Comparison of ENCODE assay signal across 1 cellular context in the genomic region with DNA sequence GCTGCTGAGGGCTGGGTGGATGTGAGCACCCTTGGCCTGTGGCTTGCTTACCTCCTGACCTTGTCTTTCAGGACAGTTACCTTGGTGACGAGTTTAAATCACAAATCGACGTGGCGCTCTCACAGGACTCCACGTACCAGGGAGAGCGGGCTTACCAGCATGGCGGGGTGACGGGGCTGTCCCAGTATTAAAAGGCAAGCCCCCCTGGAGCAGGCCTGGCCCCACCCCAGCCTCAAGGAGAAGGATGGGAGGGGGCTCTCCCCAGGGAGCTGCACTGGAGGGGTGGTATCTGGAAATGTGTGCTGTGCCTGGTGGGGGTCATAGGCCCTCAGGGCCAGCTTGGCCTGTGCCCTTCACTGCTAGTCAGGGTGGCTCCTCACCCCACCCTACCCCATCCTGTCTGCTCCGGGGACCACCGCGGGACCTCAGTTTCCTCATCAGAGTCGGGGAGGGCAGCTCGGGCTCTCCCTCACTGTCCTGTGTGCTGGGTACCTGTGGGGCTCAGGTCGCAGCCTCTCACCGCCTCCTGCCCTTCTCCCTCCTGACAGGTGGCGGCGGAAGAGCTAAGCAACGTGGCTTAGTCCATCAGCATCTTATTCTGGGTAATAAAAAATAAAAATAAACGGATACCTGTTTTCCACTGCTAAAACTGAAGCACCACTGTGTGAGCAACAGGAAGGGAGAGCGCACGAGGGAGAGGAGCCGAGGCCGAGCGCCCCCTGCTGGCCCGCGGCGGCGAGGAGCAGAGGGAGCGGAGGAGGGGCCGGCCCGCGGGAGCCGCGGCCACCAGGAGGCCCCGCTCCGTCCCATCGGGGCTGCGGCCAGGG.
TF ChIP-seq lines count a peak whose summit lies in the region.

No MANE protein-coding gene starts in this region.

TF ChIP-seq in HEK293, 187 proteins besides CTCF, POLR2A, EP300 and RAD21 (continued from another document):
- peak; percentile 36; the same call in 1 of the 2 replicates for TF ChIP-seq KLF8 (tag by site-specific recombination; IDR thresholded peaks at IDR 0.05)
- TF ChIP-seq ZNF561 (tag by site-specific recombination; IDR thresholded peaks at IDR 0.05; ENCODE audit: borderline replicate concordance): peak; percentile 36; the same call in 1 of the 2 replicates
- TF ChIP-seq ZNF426 (tag by site-specific recombination; IDR thresholded peaks at IDR 0.05): no peak
- TF ChIP-seq ZNF501 (tag by site-specific recombination; IDR thresholded peaks at IDR 0.05): no peak
- TF ChIP-seq, protein P1, sequence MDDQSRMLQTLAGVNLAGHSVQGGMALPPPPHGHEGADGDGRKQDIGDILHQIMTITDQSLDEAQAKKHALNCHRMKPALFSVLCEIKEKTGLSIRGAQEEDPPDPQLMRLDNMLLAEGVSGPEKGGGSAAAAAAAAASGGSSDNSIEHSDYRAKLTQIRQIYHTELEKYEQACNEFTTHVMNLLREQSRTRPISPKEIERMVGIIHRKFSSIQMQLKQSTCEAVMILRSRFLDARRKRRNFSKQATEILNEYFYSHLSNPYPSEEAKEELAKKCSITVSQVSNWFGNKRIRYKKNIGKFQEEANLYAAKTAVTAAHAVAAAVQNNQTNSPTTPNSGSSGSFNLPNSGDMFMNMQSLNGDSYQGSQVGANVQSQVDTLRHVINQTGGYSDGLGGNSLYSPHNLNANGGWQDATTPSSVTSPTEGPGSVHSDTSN (CRISPR knock-in tag; IDR thresholded peaks at IDR 0.05): no peak
- peak; percentile 73 for TF ChIP-seq SCRT1 (tag by site-specific recombination; IDR thresholded peaks at IDR 0.05; ENCODE audit: borderline replicate concordance)
- no peak for TF ChIP-seq ZNF292 (tag by site-specific recombination; IDR thresholded peaks at IDR 0.05; ENCODE audit: borderline replicate concordance, low read depth)
- no peak for TF ChIP-seq ZNF23 (tag by site-specific recombination; IDR thresholded peaks at IDR 0.05; ENCODE audit: borderline replicate concordance)
- no peak for TF ChIP-seq ZNF19 (tag by site-specific recombination; IDR thresholded peaks at IDR 0.05; ENCODE audit: low read depth)
- no peak for TF ChIP-seq ZNF785 (tag by site-specific recombination; IDR thresholded peaks at IDR 0.05)
- no peak for TF ChIP-seq ZNF558 (tag by site-specific recombination; IDR thresholded peaks at IDR 0.05)
